In genomic region chr10:70391654-70392053, GRCh38 we compare ENCODE assay signal across 14 cellular contexts. TPM values are rescaled to one million over a fixed set of nuclear protein-coding genes. Genes with fewer than 3 reads are reported as not detected.
DNase-seq lines count a peak whose midpoint lies in the region; ATAC-seq and TF ChIP-seq lines count a peak whose summit lies in the region.
"Had no signal": no experiment of that assay in that cellular context is flagged by ENCODE, and none has a peak within 500 bp of the region (broad histone marks: within the 10 kb centered on the region; RNA-seq: fewer than 3 reads in every experiment).

No MANE protein-coding gene starts in this region.

- DNase-seq in Right ventricle myocardium inferior (ENCODE audit: missing footprints) (no peak), right atrium auricular region (ENCODE audit: low spot score) (no peak), adrenal gland (peak in 4 of 7 donors; percentile 48 to 55 (median 50)), left ventricle myocardium superior (no peak), trophoblast cell (no peak), prostate gland (ENCODE audit: low spot score) (no peak), KG1 (lab: John Stamatoyannopoulos, UW) (no peak), SHP77 (lab: John Stamatoyannopoulos, UW) (no peak)
- DNase-seq: 8988T; CD4-positive, CD25-positive, alpha-beta regulatory T cell; GF-D8; GM23248; H9 had no signal

- H3K18ac ChIP-seq in trophoblast cell (ENCODE audit: low read length), result no peak overlapping the region

- no peak overlapping the region for H3K9ac ChIP-seq in trophoblast cell (ENCODE audit: low read length)
- H3K9ac ChIP-seq: BLaER1 treated with 17β-estradiol and CSF1 and Interleukin-3, amounts not matched to agents 10 nM and 100 nM; GM23248 had no signal

- H2BK12ac ChIP-seq in trophoblast cell (ENCODE audit: low read length), result no peak overlapping the region

- WGBS in adrenal gland, 4 donors, result 16 to 30% (median 24%) methylated on average over 4 of the region's 4 CpGs
- no CpG with 5 or more reads among the region's 4 CpGs for WGBS in trophoblast cell (ENCODE audit: extremely low coverage, insufficient coverage, insufficient read length)
- WGBS in prostate gland, result 56% methylated on average over 4 of the region's 4 CpGs

- no peak overlapping the region for H3K23ac ChIP-seq in trophoblast cell (ENCODE audit: low read length)

- peak; percentile 39 for ATAC-seq in Right ventricle myocardium inferior
- ATAC-seq in left ventricle myocardium superior, result peak; percentile 65

- no peak overlapping the region for H2AFZ ChIP-seq in trophoblast cell (ENCODE audit: insufficient read depth, low read length, poor library complexity)
- H2AFZ ChIP-seq: GM23248 had no signal

- no peak overlapping the region for H4K12ac ChIP-seq in trophoblast cell (ENCODE audit: low read depth, low read length)

- H3K4ac ChIP-seq in trophoblast cell (ENCODE audit: low read depth, low read length), result no peak overlapping the region

- H3K9me3 ChIP-seq in right atrium auricular region, result no peaks in the 10 kb centered on the region
- H3K9me3 ChIP-seq in adrenal gland (replicated peaks in 1 of 3), result no peaks in the 10 kb centered on the region
- H3K9me3 ChIP-seq in trophoblast cell (ENCODE audit: insufficient read depth, low read depth, low read length), result no peaks in the 10 kb centered on the region
- no peaks in the 10 kb centered on the region for H3K9me3 ChIP-seq in prostate gland
- H3K9me3 ChIP-seq: BLaER1 treated with 17β-estradiol and CSF1 and Interleukin-3, amounts not matched to agents 10 nM and 100 nM had no signal

- TF ChIP-seq POLR2A in adrenal gland (IDR thresholded peaks at IDR 0.05), result no peak
- no peak for TF ChIP-seq POLR2A in prostate gland (IDR thresholded peaks at IDR 0.05)

- peaks cover 0 to 8% of the 10 kb centered on the region in 2 donors for H3K4me1 ChIP-seq in right atrium auricular region
- peaks cover 0 to 5% of the 10 kb centered on the region in 2 donors for H3K4me1 ChIP-seq in adrenal gland (replicated peaks in 1 of 2)
- peaks cover 0 to 10% of the 10 kb centered on the region in 2 experiments for H3K4me1 ChIP-seq in trophoblast cell (ENCODE audit: control insufficient read depth in 1 of 2, insufficient read depth in 2 of 2, low read length in 2 of 2)
- no peaks in the 10 kb centered on the region for H3K4me1 ChIP-seq in prostate gland (replicated peaks)

- no peaks in the 10 kb centered on the region for H3K79me1 ChIP-seq in trophoblast cell (ENCODE audit: low read length)

- TF ChIP-seq CTCF in right atrium auricular region (IDR thresholded peaks at IDR 0.05) (no peak), adrenal gland (IDR thresholded peaks at IDR 0.05) (no peak), prostate gland (IDR thresholded peaks at IDR 0.05) (no peak)

- H3K27ac ChIP-seq in right atrium auricular region, result peak overlapping the region in 1 of 2 donors; percentile 17
- no peak overlapping the region for H3K27ac ChIP-seq in adrenal gland
- no peak overlapping the region for H3K27ac ChIP-seq in trophoblast cell (ENCODE audit: low read depth, low read length)
- no peak overlapping the region for H3K27ac ChIP-seq in prostate gland
- H3K27ac ChIP-seq: BLaER1 treated with 17β-estradiol and CSF1 and Interleukin-3, amounts not matched to agents 10 nM and 100 nM; GM23248 had no signal

- H4K8ac ChIP-seq in trophoblast cell (ENCODE audit: low read depth, low read length), result no peak overlapping the region

- H4K91ac ChIP-seq in trophoblast cell (ENCODE audit: low read depth, low read length), result no peak overlapping the region

- intact Hi-C loops in Right ventricle myocardium inferior (cut with DNase I) (no loop called here), adrenal gland (cut with DNase I) (no loop called here), left ventricle myocardium superior (cut with micrococcal nuclease) (no loop called here), prostate gland (cut with DNase I) (no loop called here)

- no peak overlapping the region for H3K14ac ChIP-seq in trophoblast cell (ENCODE audit: low read length)

- H2BK5ac ChIP-seq in trophoblast cell (ENCODE audit: low read depth, low read length, poor library complexity), result no peak overlapping the region

- H2BK120ac ChIP-seq in trophoblast cell (ENCODE audit: insufficient read depth, low read length, poor library complexity), result no peak overlapping the region

- H2AK5ac ChIP-seq in trophoblast cell (ENCODE audit: low read length), result peak overlapping the region; percentile 35

- H3K4me2 ChIP-seq in trophoblast cell (ENCODE audit: low read length), result no peak overlapping the region
- H3K4me2 ChIP-seq: BLaER1 treated with 17β-estradiol and CSF1 and Interleukin-3, amounts not matched to agents 10 nM and 100 nM had no signal

- H3K27me3 ChIP-seq in right atrium auricular region (no peaks in the 10 kb centered on the region), adrenal gland (no peaks in the 10 kb centered on the region), trophoblast cell (ENCODE audit: insufficient read depth, low read length) (no peaks in the 10 kb centered on the region), prostate gland (replicated peaks; ENCODE audit: insufficient read depth) (no peaks in the 10 kb centered on the region)
- H3K27me3 ChIP-seq: BLaER1 treated with 17β-estradiol and CSF1 and Interleukin-3, amounts not matched to agents 10 nM and 100 nM had no signal

- H3K79me2 ChIP-seq in trophoblast cell (ENCODE audit: control insufficient read depth, insufficient read depth, low read length, poor library complexity), result no peaks in the 10 kb centered on the region

- H3K36me3 ChIP-seq in right atrium auricular region (no peaks in the 10 kb centered on the region), adrenal gland (replicated peaks in 1 of 2) (no peaks in the 10 kb centered on the region), trophoblast cell (ENCODE audit: control insufficient read depth in 1 of 2, insufficient read depth in 2 of 2, low read length in 2 of 2) (no peaks in the 10 kb centered on the region), prostate gland (no peaks in the 10 kb centered on the region)
- H3K36me3 ChIP-seq: BLaER1 treated with 17β-estradiol and CSF1 and Interleukin-3, amounts not matched to agents 10 nM and 100 nM had no signal

- H3K4me3 ChIP-seq in right atrium auricular region (no peak overlapping the region), adrenal gland (no peak overlapping the region), trophoblast cell (ENCODE audit: low read depth, low read length) (no peak overlapping the region), prostate gland (no peak overlapping the region)
- H3K4me3 ChIP-seq: BLaER1 treated with 17β-estradiol and CSF1 and Interleukin-3, amounts not matched to agents 10 nM and 100 nM; GM23248 had no signal

RNA-seq across cellular contexts. Expression of gene LRRC20, which starts 9.2 kb away (rescaled TPM):
- total RNA-seq in Right ventricle myocardium inferior, result 60.1 TPM
- 10 to 100 TPM; 18.9 to 65.0 TPM for total RNA-seq in right atrium auricular region
- total RNA-seq in adrenal gland, result 10 to 100 TPM in 3 of 8 donors, 1 to 10 TPM in 5; 4.9 to 24.1 (median 8.9) TPM
- polyA plus RNA-seq in adrenal gland, result 1 to 10 TPM; 1.7 to 6.0 (median 3.5) TPM
- 60.9 TPM for total RNA-seq in left ventricle myocardium superior
- 2.2 and 2.3 TPM in 2 replicates for polyA plus RNA-seq in trophoblast cell (2013)
- total RNA-seq in prostate gland, result 10 to 100 TPM in 1 of 2 donors, 1 to 10 TPM in 1; 9.4 to 15.2 TPM

RNA-seq across cellular contexts. Expression of gene EIF4EBP2, which starts 12.3 kb away (rescaled TPM):
- total RNA-seq in Right ventricle myocardium inferior (91.6 TPM), right atrium auricular region (100 to 1,000 TPM in 1 of 2 donors, 10 to 100 TPM in 1; 90.0 to 116 TPM), adrenal gland (100 to 1,000 TPM in 1 of 8 donors, 10 to 100 TPM in 7; 67.2 to 106 (median 71.6) TPM), left ventricle myocardium superior (88.4 TPM), prostate gland (10 to 100 TPM; 40.1 to 63.3 TPM)
- polyA plus RNA-seq in adrenal gland, result 10 to 100 TPM; 17.7 to 57.9 (median 17.8) TPM
- polyA plus RNA-seq in trophoblast cell (2013), result 71.6 and 73.5 TPM in 2 replicates

RNA-seq across cellular contexts. Expression of gene NODAL, which starts 49.8 kb away (rescaled TPM):
- total RNA-seq in Right ventricle myocardium inferior (not detected), right atrium auricular region (not detected), adrenal gland (not detected), left ventricle myocardium superior (not detected), prostate gland (not detected)
- polyA plus RNA-seq in adrenal gland, result not detected
- polyA plus RNA-seq in trophoblast cell (2013), result 0.15 and 0.26 TPM in 2 replicates
- total RNA-seq: CD4-positive, CD25-positive, alpha-beta regulatory T cell; GM23248 had no signal
- polyA plus RNA-seq: GM23248 had no signal

Comparison
In these comparisons a context has a peak if more than half of its experiments do, and no peak if none do; other contexts are left out.
1. DNase-seq: peak in adrenal gland (4 of 7); none in Right ventricle myocardium inferior (single experiment), right atrium auricular region (single experiment), left ventricle myocardium superior (single experiment), trophoblast cell (0 of 2), prostate gland (single experiment), KG1 (single experiment) and SHP77 (0 of 2).